In the genomic region with DNA sequence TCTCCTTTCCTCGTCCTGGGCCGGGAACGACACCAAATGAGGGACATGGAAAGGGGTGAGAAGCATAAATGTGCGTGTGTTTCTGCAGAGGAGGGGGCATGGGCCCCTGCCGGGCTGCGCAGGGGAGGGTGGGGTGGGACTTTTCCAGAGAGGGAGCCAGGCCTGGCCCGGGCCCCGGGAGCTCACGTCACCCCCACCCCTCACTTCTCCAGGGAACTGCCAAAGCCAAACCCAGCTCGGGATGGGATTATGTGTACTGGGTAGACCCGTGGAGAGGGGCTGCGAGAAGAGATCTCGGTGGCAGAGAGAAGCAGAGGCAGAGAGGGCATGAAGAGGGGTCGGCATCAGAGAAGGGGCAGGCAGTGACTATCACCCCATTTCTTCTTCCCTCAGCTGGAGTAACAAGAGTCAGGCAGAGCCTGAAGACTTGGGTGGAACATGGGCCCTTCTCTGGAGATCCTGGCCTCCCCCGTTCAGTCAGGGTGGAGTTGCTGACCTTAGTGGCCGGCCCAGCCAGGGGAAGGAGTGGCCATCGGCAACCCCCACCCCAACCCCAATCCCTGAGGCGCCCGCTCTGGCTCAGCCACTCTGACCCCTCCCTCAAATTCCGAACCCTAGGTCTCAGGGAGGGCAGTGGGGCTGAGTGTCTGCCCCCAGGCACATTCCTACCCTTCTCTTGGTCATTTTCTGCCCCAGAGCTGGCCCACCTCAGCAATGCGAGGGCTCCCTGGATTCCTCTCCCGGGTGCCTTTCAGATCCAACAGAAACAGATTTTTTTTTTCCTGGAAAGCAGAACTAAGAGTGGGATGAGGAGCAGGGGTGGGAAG, we compare ENCODE assay signal across 8 cellular contexts. TPM values are rescaled to one million over a fixed set of nuclear protein-coding genes. Genes with fewer than 3 reads are reported as not detected.
A peak's percentile ranks its signal among the peaks of the same experiment; 100 is the strongest.
DNase-seq lines count a peak whose midpoint lies in the region; ATAC-seq and TF ChIP-seq lines count a peak whose summit lies in the region.

No MANE protein-coding gene starts in this region.

- no peaks in the 10 kb centered on the region for H3K27me3 ChIP-seq in Caco-2 (replicated peaks; ENCODE audit: control insufficient read depth, insufficient read depth, low read length)

- peak overlapping the region; percentile 92 for H3K27ac Mint-ChIP-seq in Caco-2 (ENCODE audit: unreplicated experiment)
- no peak overlapping the region for H3K27ac Mint-ChIP-seq in activated CD4-positive, alpha-beta memory T cell treated with anti-CD3 and anti-CD28 coated beads, Interleukin-2, amount 10 ng/mL, durations not matched to agents 7 days and 5 days

- no peaks in the 10 kb centered on the region for H3K27me3 Mint-ChIP-seq in Caco-2 (ENCODE audit: insufficient read depth, unreplicated experiment)
- peaks cover 20% of the 10 kb centered on the region for H3K27me3 Mint-ChIP-seq in activated CD4-positive, alpha-beta memory T cell treated with anti-CD3 and anti-CD28 coated beads, Interleukin-2, amount 10 ng/mL, durations not matched to agents 7 days and 5 days

- H3K9me3 ChIP-seq in Caco-2: no peaks in the 10 kb centered on the region

- no peaks in the 10 kb centered on the region for H3K36me3 ChIP-seq in Caco-2 (ENCODE audit: control insufficient read depth, insufficient read depth, low read length)

- peaks cover 44% of the 10 kb centered on the region for H3K4me1 ChIP-seq in Caco-2

- intact Hi-C loops in Caco-2 (cut with micrococcal nuclease; ENCODE audit: unreplicated experiment) (no loop called here), left ventricle myocardium superior (cut with micrococcal nuclease) (no loop called here), sciatic nerve (cut with DNase I) (no loop called here)

- no peak overlapping the region for H3K4me3 ChIP-seq in Caco-2 (ENCODE audit: low read depth, low read length)

- H3K36me3 Mint-ChIP-seq in Caco-2 (ENCODE audit: insufficient read depth, unreplicated experiment): peaks cover 29% of the 10 kb centered on the region
- H3K36me3 Mint-ChIP-seq in activated CD4-positive, alpha-beta memory T cell treated with anti-CD3 and anti-CD28 coated beads, Interleukin-2, amount 10 ng/mL, durations not matched to agents 7 days and 5 days (ENCODE audit: low read depth): no peaks in the 10 kb centered on the region

- peaks cover 19% of the 10 kb centered on the region for H3K4me1 Mint-ChIP-seq in Caco-2 (ENCODE audit: low read depth, unreplicated experiment)
- peaks cover 39% of the 10 kb centered on the region for H3K4me1 Mint-ChIP-seq in activated CD4-positive, alpha-beta memory T cell treated with anti-CD3 and anti-CD28 coated beads, Interleukin-2, amount 10 ng/mL, durations not matched to agents 7 days and 5 days

- ATAC-seq in left ventricle myocardium superior: peak; percentile 35
- ATAC-seq in sciatic nerve: peak; percentile 52
- no peak for ATAC-seq in GM21786 (IDR thresholded peaks at IDR 0.05; ENCODE audit: unreplicated experiment)

- H3K4me3 Mint-ChIP-seq in Caco-2 (ENCODE audit: unreplicated experiment): peak overlapping the region; percentile 80
- peak overlapping the region; percentile 66 for H3K4me3 Mint-ChIP-seq in activated CD4-positive, alpha-beta memory T cell treated with anti-CD3 and anti-CD28 coated beads, Interleukin-2, amount 10 ng/mL, durations not matched to agents 7 days and 5 days

- CTCF ChIA-PET in Caco-2 (lab: Charles Lee): interaction anchor here (1.1 to 1.9 kb wide), 3 partner anchors 9 to 40 kb away, joined by 5 to 11 read pairs (median 8); no protein-coding TSS in a partner anchor
- CTCF ChIA-PET in activated CD4-positive, alpha-beta memory T cell treated with anti-CD3 and anti-CD28 coated beads, Interleukin-2, amount 10 ng/mL, durations not matched to agents 7 days and 5 days (lab: Charles Lee): interaction anchor here (0.7 to 3.6 kb wide), 5 partner anchors 10 to 294 kb away, joined by 3 to 23 read pairs (median 4); no protein-coding TSS in a partner anchor

- BruUV-seq in Caco-2 (replicated peaks; lab: Mats Ljungman, UMichigan): no TSS peak

- no peak for TF ChIP-seq CTCF in Caco-2 (IDR thresholded peaks at IDR 0.05; ENCODE audit: insufficient read depth in 1 of 2, low read depth in 1 of 2, low read length in 1 of 2, severe bottlenecking in 1 of 2, unreplicated experiment in 1 of 2)

- H3K9me3 Mint-ChIP-seq in Caco-2 (ENCODE audit: unreplicated experiment): no peaks in the 10 kb centered on the region
- no peaks in the 10 kb centered on the region for H3K9me3 Mint-ChIP-seq in activated CD4-positive, alpha-beta memory T cell treated with anti-CD3 and anti-CD28 coated beads, Interleukin-2, amount 10 ng/mL, durations not matched to agents 7 days and 5 days

- DNase-seq in Caco-2 (peak; percentile 49 to 79), left ventricle myocardium superior (peak; percentile 73), sciatic nerve (ENCODE audit: low spot score) (no peak), NCI-H2029 (lab: John Stamatoyannopoulos, UW) (no peak), SW480 (ENCODE audit: low spot score) (no peak), dedifferentiated amniotic fluid mesenchymal stem cell (ENCODE audit: extremely low spot score) (no peak)
- DNase-seq in activated CD4-positive, alpha-beta memory T cell treated with anti-CD3 and anti-CD28 coated beads, Interleukin-2, amount 10 ng/mL, durations not matched to agents 7 days and 5 days: no peak

- POLR2A ChIA-PET in Caco-2 (lab: Charles Lee): interaction anchor here (1.0 to 1.8 kb wide), 4 partner anchors 11 to 19 kb away, joined by 3 to 8 read pairs (median 6); no protein-coding TSS in a partner anchor
- POLR2A ChIA-PET in activated CD4-positive, alpha-beta memory T cell treated with anti-CD3 and anti-CD28 coated beads, Interleukin-2, amount 10 ng/mL, durations not matched to agents 7 days and 5 days (lab: Charles Lee): interaction anchor here (1.1 to 3.8 kb wide), 6 partner anchors 10 to 65 kb away, joined by 3 to 30 read pairs (median 7); no protein-coding TSS in a partner anchor

RNA-seq across cellular contexts. Expression of gene ADAMTSL4, which starts 1.2 kb away (rescaled TPM):
- total RNA-seq in Caco-2 (2022) (16.1 and 17.6 TPM in 2 replicates), left ventricle myocardium superior (77.7 TPM), sciatic nerve (70.2 TPM)
- 1 to 10 TPM; 1.4 to 1.6 TPM for total RNA-seq in activated CD4-positive, alpha-beta memory T cell treated with anti-CD3 and anti-CD28 coated beads, Interleukin-2, amount 10 ng/mL, durations not matched to agents 7 days and 5 days

RNA-seq across cellular contexts. Expression of gene MCL1, which starts 29.0 kb away (rescaled TPM):
- total RNA-seq in Caco-2 (2022) (130 and 134 TPM in 2 replicates), left ventricle myocardium superior (93.5 TPM), sciatic nerve (214 TPM)
- total RNA-seq in activated CD4-positive, alpha-beta memory T cell treated with anti-CD3 and anti-CD28 coated beads, Interleukin-2, amount 10 ng/mL, durations not matched to agents 7 days and 5 days: 100 to 1,000 TPM; 470 to 472 TPM

RNA-seq across cellular contexts. Expression of gene FALEC, which starts 34.9 kb away (rescaled TPM):
- total RNA-seq in Caco-2 (2022) (0.59 and 0.63 TPM in 2 replicates), left ventricle myocardium superior (not detected), sciatic nerve (not detected)
- total RNA-seq in activated CD4-positive, alpha-beta memory T cell treated with anti-CD3 and anti-CD28 coated beads, Interleukin-2, amount 10 ng/mL, durations not matched to agents 7 days and 5 days: not detected

RNA-seq across cellular contexts. Expression of gene ECM1, which starts 42.5 kb away (rescaled TPM):
- total RNA-seq in Caco-2 (2022) (0.95 and 2.4 TPM in 2 replicates), left ventricle myocardium superior (14.0 TPM), sciatic nerve (19.7 TPM)
- total RNA-seq in activated CD4-positive, alpha-beta memory T cell treated with anti-CD3 and anti-CD28 coated beads, Interleukin-2, amount 10 ng/mL, durations not matched to agents 7 days and 5 days: 1 to 10 TPM; 2.4 to 3.8 TPM

Comparison
In these comparisons a context has a peak if more than half of its experiments do, and no peak if none do; other contexts are left out.
1. DNase-seq: peak in Caco-2 (2 of 2) and left ventricle myocardium superior (single experiment); none in activated CD4-positive, alpha-beta memory T cell treated with anti-CD3 and anti-CD28 coated beads, Interleukin-2, amount 10 ng/mL, durations not matched to agents 7 days and 5 days (single experiment), sciatic nerve (single experiment), NCI-H2029 (single experiment), SW480 (single experiment) and dedifferentiated amniotic fluid mesenchymal stem cell (single experiment).